20 cellular contexts compared by ENCODE assay signal in genomic region chr2:63555299-63555698, GRCh38.
"Had no signal": no experiment of that assay in that cellular context is flagged by ENCODE, and none has a peak within 500 bp of the region (broad histone marks: within the 10 kb centered on the region; RNA-seq: fewer than 3 reads in every experiment).

No MANE protein-coding gene starts in this region.

- H3K36me3 Mint-ChIP-seq: stimulated activated effector memory CD8-positive, alpha-beta T cell treated with anti-CD3 and anti-CD28 coated beads, Interleukin-12 subunit alpha, Interleukin-12 subunit beta, amount 100 ng/mL, for 72 hours had no signal

- H3K36me3 ChIP-seq: colonic mucosa, lower lobe of right lung, prostate gland, right atrium auricular region, thyroid gland had no signal

- H3K4me3 Mint-ChIP-seq: dendritic cell treated with granulocyte-macrophage colony-stimulating factor and Interleukin-4, amounts not matched to agents 40 ng/mL and 50 ng/mL, for 4 days; endodermal cell; natural killer cell; stimulated activated effector memory CD8-positive, alpha-beta T cell treated with anti-CD3 and anti-CD28 coated beads, Interleukin-12 subunit alpha, Interleukin-12 subunit beta, amount 100 ng/mL, for 72 hours had no signal

- DNase-seq: colonic mucosa; effector CD8-positive, alpha-beta T cell; endodermal cell; foreskin fibroblast; gastrocnemius medialis; head of caudate nucleus; left ventricle myocardium superior; lower lobe of right lung; natural killer cell; stimulated activated CD4-positive, alpha-beta T cell treated with anti-CD3 and anti-CD28 coated beads, Interleukin-2, amount 100 ng/mL, for 24 hours; stimulated activated CD4-positive, alpha-beta T cell treated with anti-CD3 and anti-CD28 coated beads, Interleukin-4, amount 100 ng/mL, for 24 hours; stimulated activated naive CD4-positive, alpha-beta T cell treated with Interleukin-2 at 50 U/mL for 16 hours; stomach; thyroid gland had no signal

- H3K27ac ChIP-seq: colonic mucosa, epithelial cell of prostate, gastrocnemius medialis, lower lobe of right lung, prostate gland, right atrium auricular region, stomach, thyroid gland had no signal

- H3K4me1 ChIP-seq: colonic mucosa, lower lobe of right lung, prostate gland, right atrium auricular region, stomach, thyroid gland had no signal

- H3K27me3 Mint-ChIP-seq: dendritic cell treated with granulocyte-macrophage colony-stimulating factor and Interleukin-4, amounts not matched to agents 40 ng/mL and 50 ng/mL, for 4 days had no signal

- H3K27ac Mint-ChIP-seq: dendritic cell treated with granulocyte-macrophage colony-stimulating factor and Interleukin-4, amounts not matched to agents 40 ng/mL and 50 ng/mL, for 4 days; endodermal cell; natural killer cell; stimulated activated effector memory CD8-positive, alpha-beta T cell treated with anti-CD3 and anti-CD28 coated beads, Interleukin-12 subunit alpha, Interleukin-12 subunit beta, amount 100 ng/mL, for 72 hours had no signal

- H3K4me3 ChIP-seq: colonic mucosa, gastrocnemius medialis, lower lobe of right lung, prostate gland, right atrium auricular region, smooth muscle cell, stomach, thyroid gland had no signal

- H3K9me3 ChIP-seq: colonic mucosa, gastrocnemius medialis, prostate gland, thyroid gland had no signal

- H3K4me2 ChIP-seq: smooth muscle cell had no signal

- H3K27me3 ChIP-seq: colonic mucosa, gastrocnemius medialis, right atrium auricular region, stomach, thyroid gland had no signal
